ENCODE assay signal across 1 cellular context in the genomic region with DNA sequence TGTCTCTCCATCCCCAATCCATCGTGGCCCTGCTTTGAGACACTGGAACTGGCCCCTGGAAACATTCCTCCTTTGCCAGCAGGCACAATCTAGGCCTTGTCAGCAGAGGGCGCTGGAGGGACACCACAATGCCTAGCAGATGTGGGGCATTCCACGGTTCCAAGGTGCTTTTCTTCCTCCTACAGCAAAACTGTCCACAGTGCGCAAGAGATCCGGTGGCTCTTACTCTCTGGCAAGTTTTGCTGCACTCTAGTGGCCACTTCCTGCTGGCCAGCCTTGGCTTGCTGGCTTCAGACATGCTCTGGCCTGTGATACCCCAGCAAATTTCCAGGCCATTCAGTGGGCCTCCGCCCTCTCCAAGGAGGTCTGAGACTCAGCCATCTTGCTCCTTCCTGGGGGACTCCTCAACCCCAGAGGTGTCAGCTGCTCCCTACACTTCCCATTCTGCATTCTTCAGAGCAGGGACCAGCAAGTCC.
TF ChIP-seq lines count a peak whose summit lies in the region.

No MANE protein-coding gene starts in this region.

TF ChIP-seq in HepG2, 621 proteins besides CTCF, POLR2A, EP300 and RAD21 (continued from another document and continues in another):
- TF ChIP-seq, protein P1, sequence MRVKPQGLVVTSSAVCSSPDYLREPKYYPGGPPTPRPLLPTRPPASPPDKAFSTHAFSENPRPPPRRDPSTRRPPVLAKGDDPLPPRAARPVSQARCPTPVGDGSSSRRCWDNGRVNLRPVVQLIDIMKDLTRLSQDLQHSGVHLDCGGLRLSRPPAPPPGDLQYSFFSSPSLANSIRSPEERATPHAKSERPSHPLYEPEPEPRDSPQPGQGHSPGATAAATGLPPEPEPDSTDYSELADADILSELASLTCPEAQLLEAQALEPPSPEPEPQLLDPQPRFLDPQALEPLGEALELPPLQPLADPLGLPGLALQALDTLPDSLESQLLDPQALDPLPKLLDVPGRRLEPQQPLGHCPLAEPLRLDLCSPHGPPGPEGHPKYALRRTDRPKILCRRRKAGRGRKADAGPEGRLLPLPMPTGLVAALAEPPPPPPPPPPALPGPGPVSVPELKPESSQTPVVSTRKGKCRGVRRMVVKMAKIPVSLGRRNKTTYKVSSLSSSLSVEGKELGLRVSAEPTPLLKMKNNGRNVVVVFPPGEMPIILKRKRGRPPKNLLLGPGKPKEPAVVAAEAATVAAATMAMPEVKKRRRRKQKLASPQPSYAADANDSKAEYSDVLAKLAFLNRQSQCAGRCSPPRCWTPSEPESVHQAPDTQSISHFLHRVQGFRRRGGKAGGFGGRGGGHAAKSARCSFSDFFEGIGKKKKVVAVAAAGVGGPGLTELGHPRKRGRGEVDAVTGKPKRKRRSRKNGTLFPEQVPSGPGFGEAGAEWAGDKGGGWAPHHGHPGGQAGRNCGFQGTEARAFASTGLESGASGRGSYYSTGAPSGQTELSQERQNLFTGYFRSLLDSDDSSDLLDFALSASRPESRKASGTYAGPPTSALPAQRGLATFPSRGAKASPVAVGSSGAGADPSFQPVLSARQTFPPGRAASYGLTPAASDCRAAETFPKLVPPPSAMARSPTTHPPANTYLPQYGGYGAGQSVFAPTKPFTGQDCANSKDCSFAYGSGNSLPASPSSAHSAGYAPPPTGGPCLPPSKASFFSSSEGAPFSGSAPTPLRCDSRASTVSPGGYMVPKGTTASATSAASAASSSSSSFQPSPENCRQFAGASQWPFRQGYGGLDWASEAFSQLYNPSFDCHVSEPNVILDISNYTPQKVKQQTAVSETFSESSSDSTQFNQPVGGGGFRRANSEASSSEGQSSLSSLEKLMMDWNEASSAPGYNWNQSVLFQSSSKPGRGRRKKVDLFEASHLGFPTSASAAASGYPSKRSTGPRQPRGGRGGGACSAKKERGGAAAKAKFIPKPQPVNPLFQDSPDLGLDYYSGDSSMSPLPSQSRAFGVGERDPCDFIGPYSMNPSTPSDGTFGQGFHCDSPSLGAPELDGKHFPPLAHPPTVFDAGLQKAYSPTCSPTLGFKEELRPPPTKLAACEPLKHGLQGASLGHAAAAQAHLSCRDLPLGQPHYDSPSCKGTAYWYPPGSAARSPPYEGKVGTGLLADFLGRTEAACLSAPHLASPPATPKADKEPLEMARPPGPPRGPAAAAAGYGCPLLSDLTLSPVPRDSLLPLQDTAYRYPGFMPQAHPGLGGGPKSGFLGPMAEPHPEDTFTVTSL (CRISPR knock-in tag; IDR thresholded peaks at IDR 0.05; ENCODE audit: borderline replicate concordance): no peak
- peak; percentile 58 for TF ChIP-seq MAFF (IDR thresholded peaks at IDR 0.05; ENCODE audit: low read depth, low read length)
- no peak for TF ChIP-seq SIN3B (IDR thresholded peaks at IDR 0.05; ENCODE audit: low read length)
- no peak for TF ChIP-seq ZNF746 (CRISPR knock-in tag; IDR thresholded peaks at IDR 0.05)
- TF ChIP-seq NFRKB (IDR thresholded peaks at IDR 0.05): no peak
- TF ChIP-seq ZNF761 (CRISPR knock-in tag; conservative IDR thresholded peaks at IDR 0.05): peak; percentile 53; the same call in 1 of the 2 replicates
- TF ChIP-seq ARID2 (CRISPR knock-in tag; IDR thresholded peaks at IDR 0.05; ENCODE audit: borderline replicate concordance): no peak
- TF ChIP-seq NR2F6 (IDR thresholded peaks at IDR 0.05): peak; percentile 68
- peak; percentile 87 for TF ChIP-seq NR2F6 (CRISPR knock-in tag; IDR thresholded peaks at IDR 0.05)
- no peak for TF ChIP-seq TBX2 (CRISPR knock-in tag; IDR thresholded peaks at IDR 0.05; ENCODE audit: borderline replicate concordance)
- no peak for TF ChIP-seq ARNT (IDR thresholded peaks at IDR 0.05)
- no peak for TF ChIP-seq MTA3 (CRISPR knock-in tag; IDR thresholded peaks at IDR 0.05)
- no peak; the same call in 1 of the 2 replicates for TF ChIP-seq ZNF44 (CRISPR knock-in tag; IDR thresholded peaks at IDR 0.05)
- TF ChIP-seq, protein P2, sequence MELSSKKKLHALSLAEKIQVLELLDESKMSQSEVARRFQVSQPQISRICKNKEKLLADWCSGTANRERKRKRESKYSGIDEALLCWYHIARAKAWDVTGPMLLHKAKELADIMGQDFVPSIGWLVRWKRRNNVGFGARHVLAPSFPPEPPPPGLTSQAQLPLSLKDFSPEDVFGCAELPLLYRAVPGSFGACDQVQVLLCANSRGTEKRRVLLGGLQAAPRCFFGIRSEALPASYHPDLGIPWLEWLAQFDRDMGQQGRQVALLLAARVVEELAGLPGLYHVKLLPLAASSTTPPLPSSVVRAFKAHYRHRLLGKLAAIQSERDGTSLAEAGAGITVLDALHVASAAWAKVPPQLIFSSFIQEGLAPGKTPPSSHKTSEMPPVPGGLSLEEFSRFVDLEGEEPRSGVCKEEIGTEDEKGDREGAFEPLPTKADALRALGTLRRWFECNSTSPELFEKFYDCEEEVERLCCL (CRISPR knock-in tag; IDR thresholded peaks at IDR 0.05; ENCODE audit: borderline replicate concordance): no peak
- no peak for TF ChIP-seq SRSF4 (IDR thresholded peaks at IDR 0.05; ENCODE audit: low read depth, low read length, poor library complexity, severe bottlenecking)
- TF ChIP-seq CREB1 (IDR thresholded peaks at IDR 0.05): no peak
- no peak for TF ChIP-seq CREB1 (CRISPR knock-in tag; IDR thresholded peaks at IDR 0.05)
- TF ChIP-seq ZNF616 (CRISPR knock-in tag; IDR thresholded peaks at IDR 0.05; ENCODE audit: low read depth): no peak
- TF ChIP-seq SIX4 (CRISPR knock-in tag; IDR thresholded peaks at IDR 0.05): no peak
- TF ChIP-seq GFI1 (CRISPR knock-in tag; IDR thresholded peaks at IDR 0.05; ENCODE audit: borderline replicate concordance): no peak
- TF ChIP-seq ZFY (CRISPR knock-in tag; IDR thresholded peaks at IDR 0.05): peak; percentile 52; the same call in 1 of the 2 replicates
- TF ChIP-seq, protein P3, sequence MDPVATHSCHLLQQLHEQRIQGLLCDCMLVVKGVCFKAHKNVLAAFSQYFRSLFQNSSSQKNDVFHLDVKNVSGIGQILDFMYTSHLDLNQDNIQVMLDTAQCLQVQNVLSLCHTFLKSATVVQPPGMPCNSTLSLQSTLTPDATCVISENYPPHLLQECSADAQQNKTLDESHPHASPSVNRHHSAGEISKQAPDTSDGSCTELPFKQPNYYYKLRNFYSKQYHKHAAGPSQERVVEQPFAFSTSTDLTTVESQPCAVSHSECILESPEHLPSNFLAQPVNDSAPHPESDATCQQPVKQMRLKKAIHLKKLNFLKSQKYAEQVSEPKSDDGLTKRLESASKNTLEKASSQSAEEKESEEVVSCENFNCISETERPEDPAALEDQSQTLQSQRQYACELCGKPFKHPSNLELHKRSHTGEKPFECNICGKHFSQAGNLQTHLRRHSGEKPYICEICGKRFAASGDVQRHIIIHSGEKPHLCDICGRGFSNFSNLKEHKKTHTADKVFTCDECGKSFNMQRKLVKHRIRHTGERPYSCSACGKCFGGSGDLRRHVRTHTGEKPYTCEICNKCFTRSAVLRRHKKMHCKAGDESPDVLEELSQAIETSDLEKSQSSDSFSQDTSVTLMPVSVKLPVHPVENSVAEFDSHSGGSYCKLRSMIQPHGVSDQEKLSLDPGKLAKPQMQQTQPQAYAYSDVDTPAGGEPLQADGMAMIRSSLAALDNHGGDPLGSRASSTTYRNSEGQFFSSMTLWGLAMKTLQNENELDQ (CRISPR knock-in tag; IDR thresholded peaks at IDR 0.05; ENCODE audit: borderline replicate concordance): no peak; the same call in 1 of the 2 replicates
- TF ChIP-seq NFIC (IDR thresholded peaks at IDR 0.05; ENCODE audit: low read length): no peak
- TF ChIP-seq SUZ12 (IDR thresholded peaks at IDR 0.05; ENCODE audit: low read depth, low read length): no peak
- TF ChIP-seq YEATS4 (CRISPR knock-in tag; IDR thresholded peaks at IDR 0.05; ENCODE audit: borderline replicate concordance): peak; percentile 54; the same call in 1 of the 2 replicates
- TF ChIP-seq ZNF569 (CRISPR knock-in tag; IDR thresholded peaks at IDR 0.05; ENCODE audit: borderline replicate concordance): no peak
- TF ChIP-seq TGIF2 (CRISPR knock-in tag; IDR thresholded peaks at IDR 0.05): no peak
- no peak for TF ChIP-seq ZNF674 (CRISPR knock-in tag; IDR thresholded peaks at IDR 0.05; ENCODE audit: low read depth)
- TF ChIP-seq MAF1 (CRISPR knock-in tag; IDR thresholded peaks at IDR 0.05; ENCODE audit: borderline replicate concordance): no peak
- TF ChIP-seq, protein P4, sequence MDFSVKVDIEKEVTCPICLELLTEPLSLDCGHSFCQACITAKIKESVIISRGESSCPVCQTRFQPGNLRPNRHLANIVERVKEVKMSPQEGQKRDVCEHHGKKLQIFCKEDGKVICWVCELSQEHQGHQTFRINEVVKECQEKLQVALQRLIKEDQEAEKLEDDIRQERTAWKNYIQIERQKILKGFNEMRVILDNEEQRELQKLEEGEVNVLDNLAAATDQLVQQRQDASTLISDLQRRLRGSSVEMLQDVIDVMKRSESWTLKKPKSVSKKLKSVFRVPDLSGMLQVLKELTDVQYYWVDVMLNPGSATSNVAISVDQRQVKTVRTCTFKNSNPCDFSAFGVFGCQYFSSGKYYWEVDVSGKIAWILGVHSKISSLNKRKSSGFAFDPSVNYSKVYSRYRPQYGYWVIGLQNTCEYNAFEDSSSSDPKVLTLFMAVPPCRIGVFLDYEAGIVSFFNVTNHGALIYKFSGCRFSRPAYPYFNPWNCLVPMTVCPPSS (IDR thresholded peaks at IDR 0.05): no peak
- no peak for TF ChIP-seq HHEX (CRISPR knock-in tag; IDR thresholded peaks at IDR 0.05)
- no peak for TF ChIP-seq RFX1 (IDR thresholded peaks at IDR 0.05)
- TF ChIP-seq, protein P5, sequence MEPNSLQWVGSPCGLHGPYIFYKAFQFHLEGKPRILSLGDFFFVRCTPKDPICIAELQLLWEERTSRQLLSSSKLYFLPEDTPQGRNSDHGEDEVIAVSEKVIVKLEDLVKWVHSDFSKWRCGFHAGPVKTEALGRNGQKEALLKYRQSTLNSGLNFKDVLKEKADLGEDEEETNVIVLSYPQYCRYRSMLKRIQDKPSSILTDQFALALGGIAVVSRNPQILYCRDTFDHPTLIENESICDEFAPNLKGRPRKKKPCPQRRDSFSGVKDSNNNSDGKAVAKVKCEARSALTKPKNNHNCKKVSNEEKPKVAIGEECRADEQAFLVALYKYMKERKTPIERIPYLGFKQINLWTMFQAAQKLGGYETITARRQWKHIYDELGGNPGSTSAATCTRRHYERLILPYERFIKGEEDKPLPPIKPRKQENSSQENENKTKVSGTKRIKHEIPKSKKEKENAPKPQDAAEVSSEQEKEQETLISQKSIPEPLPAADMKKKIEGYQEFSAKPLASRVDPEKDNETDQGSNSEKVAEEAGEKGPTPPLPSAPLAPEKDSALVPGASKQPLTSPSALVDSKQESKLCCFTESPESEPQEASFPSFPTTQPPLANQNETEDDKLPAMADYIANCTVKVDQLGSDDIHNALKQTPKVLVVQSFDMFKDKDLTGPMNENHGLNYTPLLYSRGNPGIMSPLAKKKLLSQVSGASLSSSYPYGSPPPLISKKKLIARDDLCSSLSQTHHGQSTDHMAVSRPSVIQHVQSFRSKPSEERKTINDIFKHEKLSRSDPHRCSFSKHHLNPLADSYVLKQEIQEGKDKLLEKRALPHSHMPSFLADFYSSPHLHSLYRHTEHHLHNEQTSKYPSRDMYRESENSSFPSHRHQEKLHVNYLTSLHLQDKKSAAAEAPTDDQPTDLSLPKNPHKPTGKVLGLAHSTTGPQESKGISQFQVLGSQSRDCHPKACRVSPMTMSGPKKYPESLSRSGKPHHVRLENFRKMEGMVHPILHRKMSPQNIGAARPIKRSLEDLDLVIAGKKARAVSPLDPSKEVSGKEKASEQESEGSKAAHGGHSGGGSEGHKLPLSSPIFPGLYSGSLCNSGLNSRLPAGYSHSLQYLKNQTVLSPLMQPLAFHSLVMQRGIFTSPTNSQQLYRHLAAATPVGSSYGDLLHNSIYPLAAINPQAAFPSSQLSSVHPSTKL (CRISPR knock-in tag; IDR thresholded peaks at IDR 0.05): peak; percentile 51; the same call in 1 of the 2 replicates
- 0 out of 2 replicates have a peak, but pooled peaks have one; percentile 55 for TF ChIP-seq CBFB (CRISPR knock-in tag; IDR thresholded peaks at IDR 0.05)
- TF ChIP-seq RORA (CRISPR knock-in tag; IDR thresholded peaks at IDR 0.05): no peak
- no peak for TF ChIP-seq FOXC1 (CRISPR knock-in tag; IDR thresholded peaks at IDR 0.05; ENCODE audit: borderline replicate concordance)
- 0 out of 2 replicates have a peak, but pooled peaks have one; percentile 52 for TF ChIP-seq GTF3A (CRISPR knock-in tag; conservative IDR thresholded peaks at IDR 0.05)
- TF ChIP-seq, protein P6, sequence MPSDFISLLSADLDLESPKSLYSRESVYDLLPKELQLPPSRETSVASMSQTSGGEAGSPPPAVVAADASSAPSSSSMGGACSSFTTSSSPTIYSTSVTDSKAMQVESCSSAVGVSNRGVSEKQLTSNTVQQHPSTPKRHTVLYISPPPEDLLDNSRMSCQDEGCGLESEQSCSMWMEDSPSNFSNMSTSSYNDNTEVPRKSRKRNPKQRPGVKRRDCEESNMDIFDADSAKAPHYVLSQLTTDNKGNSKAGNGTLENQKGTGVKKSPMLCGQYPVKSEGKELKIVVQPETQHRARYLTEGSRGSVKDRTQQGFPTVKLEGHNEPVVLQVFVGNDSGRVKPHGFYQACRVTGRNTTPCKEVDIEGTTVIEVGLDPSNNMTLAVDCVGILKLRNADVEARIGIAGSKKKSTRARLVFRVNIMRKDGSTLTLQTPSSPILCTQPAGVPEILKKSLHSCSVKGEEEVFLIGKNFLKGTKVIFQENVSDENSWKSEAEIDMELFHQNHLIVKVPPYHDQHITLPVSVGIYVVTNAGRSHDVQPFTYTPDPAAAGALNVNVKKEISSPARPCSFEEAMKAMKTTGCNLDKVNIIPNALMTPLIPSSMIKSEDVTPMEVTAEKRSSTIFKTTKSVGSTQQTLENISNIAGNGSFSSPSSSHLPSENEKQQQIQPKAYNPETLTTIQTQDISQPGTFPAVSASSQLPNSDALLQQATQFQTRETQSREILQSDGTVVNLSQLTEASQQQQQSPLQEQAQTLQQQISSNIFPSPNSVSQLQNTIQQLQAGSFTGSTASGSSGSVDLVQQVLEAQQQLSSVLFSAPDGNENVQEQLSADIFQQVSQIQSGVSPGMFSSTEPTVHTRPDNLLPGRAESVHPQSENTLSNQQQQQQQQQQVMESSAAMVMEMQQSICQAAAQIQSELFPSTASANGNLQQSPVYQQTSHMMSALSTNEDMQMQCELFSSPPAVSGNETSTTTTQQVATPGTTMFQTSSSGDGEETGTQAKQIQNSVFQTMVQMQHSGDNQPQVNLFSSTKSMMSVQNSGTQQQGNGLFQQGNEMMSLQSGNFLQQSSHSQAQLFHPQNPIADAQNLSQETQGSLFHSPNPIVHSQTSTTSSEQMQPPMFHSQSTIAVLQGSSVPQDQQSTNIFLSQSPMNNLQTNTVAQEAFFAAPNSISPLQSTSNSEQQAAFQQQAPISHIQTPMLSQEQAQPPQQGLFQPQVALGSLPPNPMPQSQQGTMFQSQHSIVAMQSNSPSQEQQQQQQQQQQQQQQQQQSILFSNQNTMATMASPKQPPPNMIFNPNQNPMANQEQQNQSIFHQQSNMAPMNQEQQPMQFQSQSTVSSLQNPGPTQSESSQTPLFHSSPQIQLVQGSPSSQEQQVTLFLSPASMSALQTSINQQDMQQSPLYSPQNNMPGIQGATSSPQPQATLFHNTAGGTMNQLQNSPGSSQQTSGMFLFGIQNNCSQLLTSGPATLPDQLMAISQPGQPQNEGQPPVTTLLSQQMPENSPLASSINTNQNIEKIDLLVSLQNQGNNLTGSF (CRISPR knock-in tag; IDR thresholded peaks at IDR 0.05): no peak
- TF ChIP-seq, protein P7, sequence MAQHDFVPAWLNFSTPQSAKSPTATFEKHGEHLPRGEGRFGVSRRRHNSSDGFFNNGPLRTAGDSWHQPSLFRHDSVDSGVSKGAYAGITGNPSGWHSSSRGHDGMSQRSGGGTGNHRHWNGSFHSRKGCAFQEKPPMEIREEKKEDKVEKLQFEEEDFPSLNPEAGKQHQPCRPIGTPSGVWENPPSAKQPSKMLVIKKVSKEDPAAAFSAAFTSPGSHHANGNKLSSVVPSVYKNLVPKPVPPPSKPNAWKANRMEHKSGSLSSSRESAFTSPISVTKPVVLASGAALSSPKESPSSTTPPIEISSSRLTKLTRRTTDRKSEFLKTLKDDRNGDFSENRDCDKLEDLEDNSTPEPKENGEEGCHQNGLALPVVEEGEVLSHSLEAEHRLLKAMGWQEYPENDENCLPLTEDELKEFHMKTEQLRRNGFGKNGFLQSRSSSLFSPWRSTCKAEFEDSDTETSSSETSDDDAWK (CRISPR knock-in tag; IDR thresholded peaks at IDR 0.05): no peak
- no peak for TF ChIP-seq ZNF570 (CRISPR knock-in tag; IDR thresholded peaks at IDR 0.05; ENCODE audit: borderline replicate concordance)
